In the genomic region with DNA sequence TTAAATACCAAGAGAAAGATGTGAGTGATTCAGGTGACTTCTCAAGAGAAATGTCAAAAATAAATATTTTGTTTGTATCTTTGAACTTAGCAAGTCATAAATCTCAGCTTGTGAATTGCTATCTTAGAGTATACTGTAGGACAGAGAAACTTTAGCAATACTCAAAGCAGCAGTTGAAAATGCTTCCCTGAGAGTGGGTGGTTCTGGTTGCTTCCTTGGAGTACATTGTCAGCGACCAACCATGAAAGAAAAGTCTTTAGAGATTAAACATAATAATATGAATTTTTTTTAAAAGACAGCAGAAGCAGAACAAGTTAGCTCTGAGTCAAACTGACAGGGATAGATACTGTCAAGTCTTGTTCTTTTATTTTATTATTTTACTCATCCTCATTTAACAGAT, we compare ENCODE assay signal across 21 cellular contexts.
"Had no signal": no experiment of that assay in that cellular context is flagged by ENCODE, and none has a peak within 500 bp of the region (broad histone marks: within the 10 kb centered on the region; RNA-seq: fewer than 3 reads in every experiment).

No MANE protein-coding gene starts in this region.

- H3K4me1 ChIP-seq: colonic mucosa, esophagus squamous epithelium, gastrocnemius medialis, heart right ventricle, left lung, lower lobe of right lung had no signal

- H3K36me3 Mint-ChIP-seq: mesothelial cell of epicardium, naive B cell had no signal

- H3K4me1 Mint-ChIP-seq: mesothelial cell of epicardium, naive B cell had no signal

- H3K27me3 Mint-ChIP-seq: dendritic cell treated with granulocyte-macrophage colony-stimulating factor and Interleukin-4, amounts not matched to agents 40 ng/mL and 50 ng/mL, for 4 days had no signal

- H3K4me3 ChIP-seq: colonic mucosa, esophagus squamous epithelium, gastrocnemius medialis, heart right ventricle, left lung, lower lobe of right lung, mucosa of descending colon had no signal

- H3K27me3 ChIP-seq: colonic mucosa, esophagus squamous epithelium, gastrocnemius medialis, heart right ventricle, left lung had no signal

- H3K27ac ChIP-seq: colonic mucosa, epithelial cell of prostate, esophagus squamous epithelium, gastrocnemius medialis, heart right ventricle, left lung, lower lobe of right lung had no signal

- H3K9me3 Mint-ChIP-seq: dendritic cell treated with granulocyte-macrophage colony-stimulating factor and Interleukin-4, amounts not matched to agents 40 ng/mL and 50 ng/mL, for 4 days; mesothelial cell of epicardium had no signal

- DNase-seq: colonic mucosa; cortex of kidney; effector memory CD4-positive, alpha-beta T cell; erythroblast; esophagus squamous epithelium; foreskin fibroblast; foreskin melanocyte; gastrocnemius medialis; glutamatergic neuron; heart right ventricle; hippocampal formation; left colon; left lung; left ventricle myocardium superior; lower lobe of right lung; mesenchymal stem cell; mucosa of descending colon; naive B cell had no signal

- H3K27ac Mint-ChIP-seq: dendritic cell treated with granulocyte-macrophage colony-stimulating factor and Interleukin-4, amounts not matched to agents 40 ng/mL and 50 ng/mL, for 4 days; mesothelial cell of epicardium; naive B cell had no signal

- H3K36me3 ChIP-seq: colonic mucosa, esophagus squamous epithelium, gastrocnemius medialis, heart right ventricle, left lung, lower lobe of right lung had no signal

- H3K9me3 ChIP-seq: colonic mucosa, esophagus squamous epithelium, gastrocnemius medialis, heart right ventricle, left lung, lower lobe of right lung, mucosa of descending colon had no signal

- H3K4me3 Mint-ChIP-seq: dendritic cell treated with granulocyte-macrophage colony-stimulating factor and Interleukin-4, amounts not matched to agents 40 ng/mL and 50 ng/mL, for 4 days; mesothelial cell of epicardium; naive B cell had no signal
